8 cellular contexts compared by ENCODE assay signal in genomic region chr2:147843421-147843863, GRCh38. TPM values are rescaled to one million over a fixed set of nuclear protein-coding genes. Genes with fewer than 3 reads are reported as not detected.
DNase-seq lines count a peak whose midpoint lies in the region; ATAC-seq, FAIRE-seq and TF ChIP-seq lines count a peak whose summit lies in the region.

No MANE protein-coding gene starts in this region.

- no peak for TF ChIP-seq POLR2A in heart left ventricle (IDR thresholded peaks at IDR 0.05)
- no peak for TF ChIP-seq POLR2A in K562 (conservative IDR thresholded peaks at IDR 0.05)
- TF ChIP-seq POLR2A in vagina (IDR thresholded peaks at IDR 0.05), result no peak

- H4K20me1 ChIP-seq in K562 (replicated peaks; ENCODE audit: control insufficient read depth, insufficient read depth, low read length), result no peaks in the 10 kb centered on the region

- 4 to 5% (median 4%) methylated on average over 17 to 18 of the region's 18 CpGs for WGBS in heart left ventricle, 4 donors
- WGBS in K562 (ENCODE audit: insufficient coverage, low coverage, missing lambda C conversion rate), result 47% methylated on average over 18 of the region's 18 CpGs
- 9% methylated on average over 16 of the region's 18 CpGs for WGBS in mesenchymal stem cell

- H2BK5ac ChIP-seq in mesenchymal stem cell (ENCODE audit: low read depth, low read length, poor library complexity, severe bottlenecking), result no peak overlapping the region

- peak overlapping the region; percentile 2 for H4K8ac ChIP-seq in mesenchymal stem cell (ENCODE audit: low read length)

- H3K4me3 ChIP-seq in heart left ventricle, result peak overlapping the region; percentile 71 to 94 (median 80)
- peak overlapping the region; percentile 69 for H3K4me3 ChIP-seq in K562
- H3K4me3 ChIP-seq in mesenchymal stem cell (ENCODE audit: insufficient read depth in 1 of 2, low read depth in 1 of 2, low read length in 2 of 2), result peak overlapping the region; percentile 85 to 92
- peak overlapping the region; percentile 72 to 85 for H3K4me3 ChIP-seq in vagina

- H3K4me2 ChIP-seq in K562 (ENCODE audit: insufficient read depth, low read length) (peak overlapping the region; percentile 71), mesenchymal stem cell (ENCODE audit: low read length, poor library complexity, severe bottlenecking) (peak overlapping the region; percentile 64)

- no peaks in the 10 kb centered on the region for H3K9me1 ChIP-seq in K562 (ENCODE audit: control insufficient read depth, insufficient read depth, low read length)

- peaks cover 0 to 36% (median 21%) of the 10 kb centered on the region in 12 donors for H3K4me1 ChIP-seq in heart left ventricle
- peaks cover 5 to 19% of the 10 kb centered on the region in 2 experiments; a peak in 4 of 5 replicates for H3K4me1 ChIP-seq in K562 (replicated peaks in 1 of 2; ENCODE audit: control insufficient read depth in 2 of 2, insufficient read depth in 2 of 2, low read length in 2 of 2)
- no peaks in the 10 kb centered on the region for H3K4me1 ChIP-seq in mesenchymal stem cell (ENCODE audit: control insufficient read depth, insufficient read depth, low read depth, low read length)
- H3K4me1 ChIP-seq in vagina, result peaks cover 35% of the 10 kb centered on the region

- CTCF ChIA-PET in K562 (lab: Yijun Ruan, JAX; ENCODE audit: low intra/inter-chr PET ratio), result no interaction called here

- peak overlapping the region; percentile 23 to 40 for H3K18ac ChIP-seq in mesenchymal stem cell (ENCODE audit: low read depth in 1 of 2, low read length in 2 of 2)

- in situ Hi-C loops in K562 (cut with MboI), result no loop called here

- H3K36me3 ChIP-seq in heart left ventricle (no peaks in the 10 kb centered on the region), K562 (ENCODE audit: control insufficient read depth, insufficient read depth, low read length) (no peaks in the 10 kb centered on the region), mesenchymal stem cell (ENCODE audit: control insufficient read depth in 1 of 2, insufficient read depth in 2 of 2, low read depth in 1 of 2, low read length in 2 of 2) (no peaks in the 10 kb centered on the region), vagina (no peaks in the 10 kb centered on the region)

- peaks cover 0 to 5% (median 0%) of the 10 kb centered on the region in 9 donors for H3K27me3 ChIP-seq in heart left ventricle
- H3K27me3 ChIP-seq in K562 (ENCODE audit: control insufficient read depth in 2 of 2, insufficient read depth in 2 of 2, low read length in 2 of 2), result no peaks in the 10 kb centered on the region
- no peaks in the 10 kb centered on the region for H3K27me3 ChIP-seq in mesenchymal stem cell (ENCODE audit: control insufficient read depth in 1 of 2, insufficient read depth in 1 of 2, low read length in 2 of 2)
- no peaks in the 10 kb centered on the region for H3K27me3 ChIP-seq in vagina

- DNase-seq in heart left ventricle (no peak), Right ventricle myocardium superior (no peak), K562 (ENCODE audit: extremely low read depth in 1 of 4, low spot score in 3 of 4) (no peak), mesenchymal stem cell (no peak), vagina (ENCODE audit: extremely low spot score in 2 of 2) (no peak), HUDEP-2 (lab: John Stamatoyannopoulos, UW; ENCODE audit: unreplicated experiment in 76 of 76) (no peak)

- BruUV-seq in K562 (replicated peaks; lab: Mats Ljungman, UMichigan), result no TSS peak

- peak overlapping the region in 1 of 2 experiments; percentile 88 for H3K4ac ChIP-seq in mesenchymal stem cell (ENCODE audit: low read depth in 1 of 2, low read length in 2 of 2)

- H3K23ac ChIP-seq in mesenchymal stem cell (ENCODE audit: low read length in 2 of 2), result no peak overlapping the region

- no peaks in the 10 kb centered on the region for H3K9me3 ChIP-seq in heart left ventricle
- H3K9me3 ChIP-seq in K562 (replicated peaks; ENCODE audit: control insufficient read depth, insufficient read depth, low read depth, low read length), result no peaks in the 10 kb centered on the region
- no peaks in the 10 kb centered on the region for H3K9me3 ChIP-seq in mesenchymal stem cell (ENCODE audit: control insufficient read depth, low read length)
- no peaks in the 10 kb centered on the region for H3K9me3 ChIP-seq in vagina

- H2BK120ac ChIP-seq in mesenchymal stem cell (ENCODE audit: low read depth, low read length), result no peak overlapping the region

- H3K27ac ChIP-seq in heart left ventricle (peak overlapping the region; percentile 91 to 98 (median 97)), K562 (ENCODE audit: extremely low read depth, low read depth, low read length) (peak overlapping the region; percentile 72; the same call in 2 of the 3 replicates), mesenchymal stem cell (ENCODE audit: low read length, poor library complexity, severe bottlenecking) (peak overlapping the region; percentile 92), vagina (peak overlapping the region; percentile 99)

- ATAC-seq in heart left ventricle (no peak), Right ventricle myocardium superior (ENCODE audit: poor library complexity) (no peak), K562 (no peak), GM18870 (IDR thresholded peaks at IDR 0.05; ENCODE audit: unreplicated experiment) (no peak), HG03139 (IDR thresholded peaks at IDR 0.05; ENCODE audit: unreplicated experiment) (no peak)

- no peak overlapping the region for H4K91ac ChIP-seq in mesenchymal stem cell (ENCODE audit: low read length)

- H2BK12ac ChIP-seq in mesenchymal stem cell (ENCODE audit: low read length in 2 of 2), result no peak overlapping the region

- H3K9ac ChIP-seq in K562 (ENCODE audit: insufficient read depth in 1 of 2, low read depth in 2 of 2, low read length in 2 of 2) (peak overlapping the region; percentile 69 to 91), mesenchymal stem cell (ENCODE audit: low read length) (peak overlapping the region; percentile 90)

- TF ChIP-seq EP300 in K562 (IDR thresholded peaks at IDR 0.05; ENCODE audit: low read length), result no peak

- TF ChIP-seq CTCF in heart left ventricle (IDR thresholded peaks at IDR 0.05) (no peak), K562 (IDR thresholded peaks at IDR 0.05 in 2 of 3, conservative IDR thresholded peaks at IDR 0.05 in 1 of 3; ENCODE audit: insufficient read depth in 2 of 3, low read depth in 1 of 3, low read length in 3 of 3) (no peak), vagina (IDR thresholded peaks at IDR 0.05) (no peak)

- peaks cover 3% of the 10 kb centered on the region for H3K79me1 ChIP-seq in mesenchymal stem cell (replicated peaks; ENCODE audit: low read length, poor library complexity, severe bottlenecking)

- H2AFZ ChIP-seq in K562 (ENCODE audit: low read depth, low read length) (peak overlapping the region; percentile 93), mesenchymal stem cell (ENCODE audit: low read depth, low read length) (peak overlapping the region; percentile 46)

- FAIRE-seq in K562 (lab: Jason Lieb, UNC), result no peak

- H2BK15ac ChIP-seq in mesenchymal stem cell (ENCODE audit: low read depth, poor library complexity, severe bottlenecking), result peak overlapping the region; percentile 100

- no peak for TF ChIP-seq RAD21 in K562 (CRISPR knock-in tag; conservative IDR thresholded peaks at IDR 0.05 in 1 of 2, IDR thresholded peaks at IDR 0.05 in 1 of 2)

- H3K79me2 ChIP-seq in K562 (ENCODE audit: control insufficient read depth, insufficient read depth, low read length), result no peaks in the 10 kb centered on the region

- intact Hi-C loops in heart left ventricle (cut with DNase I), result loop anchor here in 5 of 10 donors (5.0 to 10.0 kb wide), 6 partner anchors 51 to 761 kb away; partner anchors contain the start of genes MBD5 (in 1 of the 5) and ORC4 (in 1 of the 5)
- intact Hi-C loops in Right ventricle myocardium superior (cut with DNase I), result no loop called here
- intact Hi-C loops in K562 (cut with micrococcal nuclease), result loop anchor here (5.0 kb wide), 1 partner anchor 179 kb away; the partner anchor contains the start of genes MBD5 and ORC4
- intact Hi-C loops in vagina (cut with DNase I), result no loop called here

- POLR2A ChIA-PET in K562 (lab: Yijun Ruan, JAX), result interaction anchor here (1.1 kb wide), 1 partner anchor 14 kb away, joined by 3 read pairs; no protein-coding TSS in a partner anchor

- peak overlapping the region in 1 of 2 experiments; percentile 2 for H3K14ac ChIP-seq in mesenchymal stem cell (ENCODE audit: low read length in 2 of 2)

- H2AK5ac ChIP-seq in mesenchymal stem cell (ENCODE audit: low read length, severe bottlenecking), result no peak overlapping the region

TF ChIP-seq in K562, 482 proteins besides CTCF, POLR2A, EP300 and RAD21 (continues in another document):
- 0 out of 2 replicates have a peak, but pooled peaks have one; percentile 78 for TF ChIP-seq NFATC3 (IDR thresholded peaks at IDR 0.05)

RNA-seq across cellular contexts. Expression of gene ACVR2A, which starts 1.4 kb away (rescaled TPM):
- total RNA-seq in heart left ventricle, result 10 to 100 TPM in 6 of 9 donors, 1 to 10 TPM in 3; 7.8 to 13.4 (median 11.4) TPM
- 1 to 10 TPM; 2.6 to 3.3 TPM for polyA plus RNA-seq in heart left ventricle
- 10.2 TPM for total RNA-seq in Right ventricle myocardium superior
- 2.5 and 7.3 TPM in 2 replicates for total RNA-seq in K562 (2011; cell fraction: chromatin; rRNA removed; ENCODE audit: low replicate concordance)
- 0.67 and 1.6 TPM in 2 replicates for total RNA-seq in K562 (2011; cell fraction: nucleolus; rRNA removed)
- 2.3 and 4.0 TPM in 2 replicates for total RNA-seq in K562 (2011; cell fraction: nucleoplasm; rRNA removed)
- total RNA-seq in K562 (2014; rRNA removed), result 1.2 and 2.0 TPM in 2 replicates
- total RNA-seq in K562 (2014; rRNA removed; fragmentation: Illumina TruSeq; extraction: Trizol), result 3.0 and 3.1 TPM in 2 replicates
- 2.8 and 3.9 TPM in 2 replicates for total RNA-seq in K562 (2015; rRNA removed; fragmentation: Illumina TruSeq; extraction: Trizol)
- 2.4 and 2.7 TPM in 2 replicates for total RNA-seq in K562 (2021)
- polyA plus RNA-seq in K562 (2011; rRNA removed), result 0.84 and 1.2 TPM in 2 replicates
- 0.22 and 0.50 TPM in 2 replicates for polyA plus RNA-seq in K562 (2011; cell fraction: cytosol; rRNA removed)
- 1.4 and 1.8 TPM in 2 replicates for polyA plus RNA-seq in K562 (2011; cell fraction: nucleus; rRNA removed)
- 1.4 and 4.8 TPM in 2 replicates for polyA plus RNA-seq in K562 (2012)
- polyA plus RNA-seq in K562 (2014; fragmentation: Illumina TruSeq; extraction: Trizol), result 1.1 and 1.8 TPM in 2 replicates
- 1 to 10 TPM; 3.4 to 3.9 TPM for polyA plus RNA-seq in K562 (2014; fragmentation: Nextera tagmentation; extraction: Ambion mirVana)
- polyA plus RNA-seq in K562 (2014; rRNA removed), result 0.82 and 1.3 TPM in 2 replicates
- 4.3 and 4.6 TPM in 2 replicates for polyA minus RNA-seq in K562 (2011; rRNA and poly(A)+ RNA removed)
- 1.5 and 4.3 TPM in 2 replicates for polyA minus RNA-seq in K562 (2011; cell fraction: cytosol; rRNA and poly(A)+ RNA removed)
- polyA minus RNA-seq in K562 (2011; cell fraction: nucleus; rRNA and poly(A)+ RNA removed), result 1.8 and 3.2 TPM in 2 replicates
- polyA plus RNA-seq in mesenchymal stem cell (2013, experiment 1 of 2), result 4.2 TPM
- 4.0 TPM for polyA plus RNA-seq in mesenchymal stem cell (2013, experiment 2 of 2)
- 29.7 TPM for total RNA-seq in vagina
